In genomic region chr16:23229714-23230113, GRCh38 we compare ENCODE assay signal across 29 cellular contexts. TPM values are rescaled to one million over a fixed set of nuclear protein-coding genes. Genes with fewer than 3 reads are reported as not detected.
"Had no signal": no experiment of that assay in that cellular context is flagged by ENCODE, and none has a peak within 500 bp of the region (broad histone marks: within the 10 kb centered on the region; RNA-seq: fewer than 3 reads in every experiment).

No MANE protein-coding gene starts in this region.

- H3K36me3 ChIP-seq: MG63 had no signal

- H3K27me3 ChIP-seq: MG63 had no signal

- DNase-seq: activated B cell treated with CpG ODN at 0.5 μM for 24 hours; activated CD4-positive, alpha-beta T cell treated with anti-CD3 and anti-CD28 coated beads for 1 hour; activated CD4-positive, alpha-beta T cell treated with anti-CD3 and anti-CD28 coated beads, Interleukin-2, amount 10 ng/mL, durations not matched to agents 24 days and 14 days; activated CD4-positive, alpha-beta T cell treated with anti-CD3 and anti-CD28 coated beads, Interleukin-2, amount 50 U/mL, for 48 hours; activated CD8-positive, alpha-beta memory T cell treated with anti-CD3 and anti-CD28 coated beads for 24 hours; activated effector memory CD4-positive, alpha-beta T cell treated with anti-CD3 and anti-CD28 coated beads, Interleukin-2, amount 50 U/mL, for 16 hours; activated naive CD4-positive, alpha-beta T cell treated with Interleukin-2 at 50 U/mL for 16 hours; activated T-cell treated with anti-CD3 and anti-CD28 coated beads, Interleukin-2, amount 50 U/mL, for 4 hours; amygdala; cerebellar nuclear complex; Kasumi-1; KBM-7; MG63; MV-4-11; NCI-H1092 treated with DMSO at 0.1 percent for 48 hours; NCI-H1436; NCI-H1694 treated with DMSO at 0.1 percent for 48 hours; NCI-H2029 treated with DMSO at 0.1 percent for 48 hours; NCI-H510A treated with DMSO at 0.1 percent for 48 hours; NCI-H69; NK-92 treated with Interleukin-12 subunit alpha and Interleukin-12 subunit beta, amount 100 ng/mL, for 24 hours; OCI-M1; SHP77; T-helper 17 cell; T-helper 9 cell had no signal

- H3K9me3 ChIP-seq: MG63 had no signal

- ATAC-seq: activated naive CD4-positive, alpha-beta T cell treated with anti-CD3 and anti-CD28 coated beads, Interleukin-2, amount 50 U/mL, for 72 hours; activated T-cell treated with anti-CD3 and anti-CD28 coated beads, Interleukin-2, amount 50 U/mL, for 4 hours; T-helper 17 cell had no signal

- H3K4me3 ChIP-seq: MG63 had no signal

RNA-seq across cellular contexts. Expression of gene SCNN1G, which starts 47.2 kb away (rescaled TPM):
- total RNA-seq: activated B cell treated with CpG ODN at 0.5 μM for 24 hours; activated CD4-positive, alpha-beta T cell treated with anti-CD3 and anti-CD28 coated beads, Interleukin-2, amount 10 ng/mL, durations not matched to agents 24 days and 14 days; activated naive CD4-positive, alpha-beta T cell treated with anti-CD3 and anti-CD28 coated beads, Interleukin-2, amount 50 U/mL, for 72 hours; activated T-cell treated with anti-CD3 and anti-CD28 coated beads, Interleukin-2, amount 50 U/mL, for 4 hours; astrocyte; cardiac septum; SK-MEL-5; T-helper 17 cell had no signal
